ENCODE assay signal across 1 cellular context in genomic region chr6:47162231-47162630, GRCh38.
A peak's percentile ranks its signal among the peaks of the same experiment; 100 is the strongest.
TF ChIP-seq lines count a peak whose summit lies in the region.

No MANE protein-coding gene starts in this region.

TF ChIP-seq in K562, 482 proteins besides CTCF, POLR2A, EP300 and RAD21 (continued from another document):
- no peak for TF ChIP-seq REST (CRISPR knock-in tag; IDR thresholded peaks at IDR 0.05; ENCODE audit: low read depth)
- 0 out of 2 replicates have a peak, but pooled peaks have one; percentile 8 for TF ChIP-seq RFX5 (IDR thresholded peaks at IDR 0.05; ENCODE audit: low read depth, low read length)
- TF ChIP-seq THAP12 (CRISPR knock-in tag; IDR thresholded peaks at IDR 0.05) = no peak
- no peak for TF ChIP-seq POLR2H (tag; IDR thresholded peaks at IDR 0.05; ENCODE audit: low read depth)
